Comparison of ENCODE assay signal across 24 cellular contexts in the genomic region with DNA sequence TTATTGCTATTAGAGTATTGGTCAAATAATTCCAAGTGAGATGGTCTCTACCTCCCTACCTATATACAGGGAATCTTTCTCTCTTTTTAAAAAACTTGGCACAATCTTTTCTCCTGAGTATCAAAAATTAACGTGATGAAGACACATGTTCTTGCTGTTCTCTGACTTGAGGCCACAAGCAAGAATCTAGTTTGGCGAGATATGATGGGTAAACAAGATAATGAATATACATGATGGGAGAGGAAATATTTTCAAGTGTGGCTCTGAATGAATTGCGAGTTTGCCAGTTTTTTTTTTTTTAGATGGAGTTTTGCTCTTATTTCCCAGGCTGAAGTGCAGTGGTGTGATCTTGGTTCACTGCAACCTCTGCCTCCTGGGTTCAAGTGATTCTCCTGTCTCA.
"Had no signal": no experiment of that assay in that cellular context is flagged by ENCODE, and none has a peak within 500 bp of the region (broad histone marks: within the 10 kb centered on the region; RNA-seq: fewer than 3 reads in every experiment).

No MANE protein-coding gene starts in this region.

- H3K4me3 ChIP-seq: K562 had no signal

- H3K9me3 ChIP-seq: SK-N-SH had no signal

- ATAC-seq: HepG2, K562, Panc1, T-cell had no signal

- H3K9me3 Mint-ChIP-seq: IgD-negative memory B cell, T-cell had no signal

- H3K4me2 ChIP-seq: KMS-11, SK-N-SH had no signal

- H3K9ac ChIP-seq: KMS-11, SK-N-SH had no signal

- H3K4me3 Mint-ChIP-seq: T-cell had no signal

- H3K27ac ChIP-seq: KMS-11, RWPE1 had no signal

- H3K27me3 Mint-ChIP-seq: IgD-negative memory B cell, T-cell had no signal

- DNase-seq: Kasumi-1, NCI-H1092, NCI-H1105 treated with DMSO at 0.1 percent for 48 hours, NCI-H1417 treated with DMSO at 0.1 percent for 48 hours, NCI-H187, NCI-H2029, NCI-H2081 treated with DMSO at 0.1 percent for 48 hours, NCI-H2171, NCI-H226, NCI-H446, NCI-H510A, NCI-H524 treated with DMSO at 0.1 percent for 48 hours, NCI-H69, NCI-H774, SHP77, SK-N-SH, SW 1271, T-cell had no signal

- H3K9me2 ChIP-seq: SK-N-SH had no signal

- H3K27ac Mint-ChIP-seq: IgD-negative memory B cell, T-cell had no signal
